ENCODE assay signal across 1 cellular context in the genomic region with DNA sequence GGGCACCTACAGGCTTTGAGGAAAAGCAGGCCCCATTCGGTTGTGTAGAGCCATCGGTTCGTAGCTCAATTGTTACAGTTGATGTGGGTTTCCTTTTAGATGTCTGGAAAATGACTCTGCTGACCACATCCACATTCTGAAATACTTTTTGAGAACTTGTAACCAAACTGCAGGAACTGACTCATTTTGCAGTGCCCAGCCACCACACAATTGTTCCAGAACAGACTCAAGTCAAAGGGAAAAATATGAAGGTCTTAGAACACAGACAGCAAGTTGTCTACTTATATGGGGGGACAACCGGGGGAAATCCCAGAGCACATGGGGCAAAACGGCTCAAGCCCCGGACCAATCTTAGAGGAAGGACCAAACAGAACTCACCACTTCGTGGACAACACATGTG.
TF ChIP-seq lines count a peak whose summit lies in the region.

No MANE protein-coding gene starts in this region.

TF ChIP-seq in WTC11, 78 proteins besides CTCF, POLR2A, EP300 and RAD21 (continued from another document):
- TF ChIP-seq, protein P1, sequence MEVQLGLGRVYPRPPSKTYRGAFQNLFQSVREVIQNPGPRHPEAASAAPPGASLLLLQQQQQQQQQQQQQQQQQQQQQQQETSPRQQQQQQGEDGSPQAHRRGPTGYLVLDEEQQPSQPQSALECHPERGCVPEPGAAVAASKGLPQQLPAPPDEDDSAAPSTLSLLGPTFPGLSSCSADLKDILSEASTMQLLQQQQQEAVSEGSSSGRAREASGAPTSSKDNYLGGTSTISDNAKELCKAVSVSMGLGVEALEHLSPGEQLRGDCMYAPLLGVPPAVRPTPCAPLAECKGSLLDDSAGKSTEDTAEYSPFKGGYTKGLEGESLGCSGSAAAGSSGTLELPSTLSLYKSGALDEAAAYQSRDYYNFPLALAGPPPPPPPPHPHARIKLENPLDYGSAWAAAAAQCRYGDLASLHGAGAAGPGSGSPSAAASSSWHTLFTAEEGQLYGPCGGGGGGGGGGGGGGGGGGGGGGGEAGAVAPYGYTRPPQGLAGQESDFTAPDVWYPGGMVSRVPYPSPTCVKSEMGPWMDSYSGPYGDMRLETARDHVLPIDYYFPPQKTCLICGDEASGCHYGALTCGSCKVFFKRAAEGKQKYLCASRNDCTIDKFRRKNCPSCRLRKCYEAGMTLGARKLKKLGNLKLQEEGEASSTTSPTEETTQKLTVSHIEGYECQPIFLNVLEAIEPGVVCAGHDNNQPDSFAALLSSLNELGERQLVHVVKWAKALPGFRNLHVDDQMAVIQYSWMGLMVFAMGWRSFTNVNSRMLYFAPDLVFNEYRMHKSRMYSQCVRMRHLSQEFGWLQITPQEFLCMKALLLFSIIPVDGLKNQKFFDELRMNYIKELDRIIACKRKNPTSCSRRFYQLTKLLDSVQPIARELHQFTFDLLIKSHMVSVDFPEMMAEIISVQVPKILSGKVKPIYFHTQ (CRISPR knock-in tag; IDR thresholded peaks at IDR 0.05), result no peak
- TF ChIP-seq RELA (CRISPR knock-in tag; IDR thresholded peaks at IDR 0.05; ENCODE audit: borderline replicate concordance) (no peak), NR3C1 (CRISPR knock-in tag; conservative IDR thresholded peaks at IDR 0.05; ENCODE audit: low read depth) (no peak), ETV6 (CRISPR knock-in tag; IDR thresholded peaks at IDR 0.05) (no peak), ZNF416 (CRISPR knock-in tag; IDR thresholded peaks at IDR 0.05) (no peak), ZNF138 (CRISPR knock-in tag; conservative IDR thresholded peaks at IDR 0.05) (no peak), ZNF232 (CRISPR knock-in tag; IDR thresholded peaks at IDR 0.05) (no peak)
- TF ChIP-seq, protein P2, sequence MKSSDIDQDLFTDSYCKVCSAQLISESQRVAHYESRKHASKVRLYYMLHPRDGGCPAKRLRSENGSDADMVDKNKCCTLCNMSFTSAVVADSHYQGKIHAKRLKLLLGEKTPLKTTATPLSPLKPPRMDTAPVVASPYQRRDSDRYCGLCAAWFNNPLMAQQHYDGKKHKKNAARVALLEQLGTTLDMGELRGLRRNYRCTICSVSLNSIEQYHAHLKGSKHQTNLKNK (CRISPR knock-in tag; IDR thresholded peaks at IDR 0.05), result no peak
- TF ChIP-seq, protein P3, sequence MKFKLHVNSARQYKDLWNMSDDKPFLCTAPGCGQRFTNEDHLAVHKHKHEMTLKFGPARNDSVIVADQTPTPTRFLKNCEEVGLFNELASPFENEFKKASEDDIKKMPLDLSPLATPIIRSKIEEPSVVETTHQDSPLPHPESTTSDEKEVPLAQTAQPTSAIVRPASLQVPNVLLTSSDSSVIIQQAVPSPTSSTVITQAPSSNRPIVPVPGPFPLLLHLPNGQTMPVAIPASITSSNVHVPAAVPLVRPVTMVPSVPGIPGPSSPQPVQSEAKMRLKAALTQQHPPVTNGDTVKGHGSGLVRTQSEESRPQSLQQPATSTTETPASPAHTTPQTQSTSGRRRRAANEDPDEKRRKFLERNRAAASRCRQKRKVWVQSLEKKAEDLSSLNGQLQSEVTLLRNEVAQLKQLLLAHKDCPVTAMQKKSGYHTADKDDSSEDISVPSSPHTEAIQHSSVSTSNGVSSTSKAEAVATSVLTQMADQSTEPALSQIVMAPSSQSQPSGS (CRISPR knock-in tag; IDR thresholded peaks at IDR 0.05; ENCODE audit: borderline replicate concordance, low read depth), result no peak
